20 cellular contexts compared by ENCODE assay signal in the genomic region with DNA sequence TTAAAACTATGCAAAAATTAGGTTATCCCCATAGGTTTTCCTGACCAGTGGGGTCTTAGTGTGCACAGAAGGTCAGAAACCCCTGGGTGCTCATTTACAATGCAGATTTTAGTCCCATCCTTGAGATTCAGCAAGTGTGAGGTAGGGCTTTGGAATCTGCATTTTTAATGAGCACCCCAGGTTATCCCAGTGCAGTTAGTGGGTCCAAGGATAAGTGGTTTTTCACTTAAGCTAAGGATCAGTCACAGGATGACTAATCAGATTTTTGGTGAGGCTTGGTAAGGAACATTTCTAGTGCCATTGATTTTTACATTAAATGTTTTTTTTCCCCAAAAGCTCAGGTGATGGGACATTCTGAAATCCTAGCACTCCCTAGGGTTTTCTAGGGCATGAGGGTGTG. TPM values are rescaled to one million over a fixed set of nuclear protein-coding genes. Genes with fewer than 3 reads are reported as not detected.
DNase-seq lines count a peak whose midpoint lies in the region; ATAC-seq and TF ChIP-seq lines count a peak whose summit lies in the region.
"Had no signal": no experiment of that assay in that cellular context is flagged by ENCODE, and none has a peak within 500 bp of the region (broad histone marks: within the 10 kb centered on the region; RNA-seq: fewer than 3 reads in every experiment).

No MANE protein-coding gene starts in this region.

- no peak overlapping the region for H3K4me3 Mint-ChIP-seq in WTC11
- H3K4me3 Mint-ChIP-seq in activated T-helper 2 cell treated with anti-CD3 and anti-CD28 coated beads, Interferon-gamma antibody, Interleukin-2, Interleukin-4, amounts not matched to agents 10 μg/mL and 5 μg/mL and 100 μg/mL, durations not matched to agents 14 hours and 24 hours and 36 hours (ENCODE audit: low read depth): no peak overlapping the region
- H3K4me3 Mint-ChIP-seq: CD14-positive monocyte; IgD-negative memory B cell; T-helper 1 cell treated with Interleukin-12 subunit alpha and Interleukin-12 subunit beta and Interleukin-4 antibody, amounts not matched to agents 30 μg/mL and 1 μg/mL, for 36 hours had no signal

- no peaks in the 10 kb centered on the region for H3K79me2 ChIP-seq in PC-9 (ENCODE audit: low read depth)

- ATAC-seq in WTC11: no peak; the same call in 1 of the 2 replicates
- ATAC-seq: GM12878 had no signal

- BruUV-seq in PC-9 (replicated peaks; lab: Mats Ljungman, UMichigan): no TSS peak

- DNase-seq in EH (ENCODE audit: low read depth): peak; percentile 28
- peak; percentile 34 for DNase-seq in HCEC 1CT
- no peak for DNase-seq in WTC11 (ENCODE audit: low spot score)
- DNase-seq in activated T-helper 2 cell treated with anti-CD3 and anti-CD28 coated beads, Interferon-gamma antibody, Interleukin-2, Interleukin-4, amounts not matched to agents 10 μg/mL and 5 μg/mL and 100 μg/mL, durations not matched to agents 14 hours and 24 hours and 36 hours (ENCODE audit: low spot score): no peak
- DNase-seq in brain microvascular endothelial cell: no peak
- no peak for DNase-seq in PC-9
- DNase-seq: GM23248, Karpas-422, MG63, NCI-H1417 treated with DMSO at 0.1 percent for 48 hours, NCI-H187, NCI-H446 treated with DMSO at 0.1 percent for 48 hours, NCI-H526 treated with DMSO at 0.1 percent for 48 hours, Right ventricle myocardium superior had no signal

- no peaks in the 10 kb centered on the region for H3K36me3 Mint-ChIP-seq in WTC11
- H3K36me3 Mint-ChIP-seq in activated T-helper 2 cell treated with anti-CD3 and anti-CD28 coated beads, Interferon-gamma antibody, Interleukin-2, Interleukin-4, amounts not matched to agents 10 μg/mL and 5 μg/mL and 100 μg/mL, durations not matched to agents 14 hours and 24 hours and 36 hours (ENCODE audit: low read depth): no peaks in the 10 kb centered on the region
- H3K36me3 Mint-ChIP-seq: IgD-negative memory B cell had no signal

- H3K4me1 Mint-ChIP-seq in WTC11: peaks cover 49% of the 10 kb centered on the region
- H3K4me1 Mint-ChIP-seq in activated T-helper 2 cell treated with anti-CD3 and anti-CD28 coated beads, Interferon-gamma antibody, Interleukin-2, Interleukin-4, amounts not matched to agents 10 μg/mL and 5 μg/mL and 100 μg/mL, durations not matched to agents 14 hours and 24 hours and 36 hours (ENCODE audit: low read depth): peaks cover 11% of the 10 kb centered on the region

- H3K9me2 ChIP-seq in PC-9 (ENCODE audit: insufficient read depth): no peaks in the 10 kb centered on the region

- intact Hi-C loops in activated T-helper 2 cell treated with anti-CD3 and anti-CD28 coated beads, Interferon-gamma antibody, Interleukin-2, Interleukin-4, amounts not matched to agents 10 μg/mL and 5 μg/mL and 100 μg/mL, durations not matched to agents 14 hours and 24 hours and 36 hours (cut with micrococcal nuclease): no loop called here
- intact Hi-C loops in PC-9 (cut with micrococcal nuclease; ENCODE audit: unreplicated experiment): no loop called here

- no peak overlapping the region for H3K9ac ChIP-seq in iPS-20b (ENCODE audit: low read depth, low read length)
- H3K9ac ChIP-seq: GM23248 had no signal

- CTCF ChIA-PET in WTC11 (lab: Charles Lee) (interaction anchor here (0.8 to 8.0 kb wide), 2 partner anchors 83 to 316 kb away, joined by 3 to 116 read pairs; no protein-coding TSS in a partner anchor), PC-9 (lab: Charles Lee) (interaction anchor here (0.5 kb wide), 1 partner anchor 65 kb away, joined by 3 read pairs; no protein-coding TSS in a partner anchor)

- H3K27ac Mint-ChIP-seq in WTC11: peak overlapping the region; percentile 72; the same call in 1 of the 2 replicates
- no peak overlapping the region for H3K27ac Mint-ChIP-seq in activated T-helper 2 cell treated with anti-CD3 and anti-CD28 coated beads, Interferon-gamma antibody, Interleukin-2, Interleukin-4, amounts not matched to agents 10 μg/mL and 5 μg/mL and 100 μg/mL, durations not matched to agents 14 hours and 24 hours and 36 hours
- H3K27ac Mint-ChIP-seq: T-helper 1 cell treated with Interleukin-12 subunit alpha and Interleukin-12 subunit beta and Interleukin-4 antibody, amounts not matched to agents 30 μg/mL and 1 μg/mL, for 36 hours had no signal

- POLR2A ChIA-PET in WTC11 (lab: Charles Lee) (no interaction called here), PC-9 (lab: Charles Lee; ENCODE audit: unreplicated experiment) (interaction anchor here (0.6 kb wide), 1 partner anchor 32 kb away, joined by 4 read pairs; no protein-coding TSS in a partner anchor)

- no peaks in the 10 kb centered on the region for H3K27me3 Mint-ChIP-seq in WTC11 (ENCODE audit: low read depth)
- H3K27me3 Mint-ChIP-seq in activated T-helper 2 cell treated with anti-CD3 and anti-CD28 coated beads, Interferon-gamma antibody, Interleukin-2, Interleukin-4, amounts not matched to agents 10 μg/mL and 5 μg/mL and 100 μg/mL, durations not matched to agents 14 hours and 24 hours and 36 hours (ENCODE audit: low read depth): peaks cover 5% of the 10 kb centered on the region
- H3K27me3 Mint-ChIP-seq: IgD-negative memory B cell had no signal

- no peaks in the 10 kb centered on the region for H3K9me3 ChIP-seq in iPS-20b (ENCODE audit: insufficient read depth, low read depth, low read length)
- H3K9me3 ChIP-seq in PC-9 (ENCODE audit: insufficient read depth, low read depth): no peaks in the 10 kb centered on the region
- H3K9me3 ChIP-seq: MG63 had no signal

- H3K36me3 ChIP-seq in iPS-20b (ENCODE audit: insufficient read depth, low read depth, low read length) (no peaks in the 10 kb centered on the region), brain microvascular endothelial cell (replicated peaks) (no peaks in the 10 kb centered on the region), PC-9 (ENCODE audit: low read depth) (no peaks in the 10 kb centered on the region)
- H3K36me3 ChIP-seq: MG63 had no signal

- no peaks in the 10 kb centered on the region for H3K27me3 ChIP-seq in iPS-20b (ENCODE audit: insufficient read depth, low read length)
- H3K27me3 ChIP-seq in brain microvascular endothelial cell (replicated peaks): no peaks in the 10 kb centered on the region
- no peaks in the 10 kb centered on the region for H3K27me3 ChIP-seq in PC-9 (ENCODE audit: insufficient read depth, low read depth)
- H3K27me3 ChIP-seq: MG63 had no signal

- no peak overlapping the region for H3K4me2 ChIP-seq in PC-9

- in situ Hi-C loops in brain microvascular endothelial cell (cut with HindIII; ENCODE audit: low pct_ligation_motif_present, low sequenced_read_pairs): no loop called here

- no peak overlapping the region for H2AFZ ChIP-seq in PC-9
- H2AFZ ChIP-seq: GM23248 had no signal

- no peaks in the 10 kb centered on the region for H4K20me1 ChIP-seq in PC-9 (ENCODE audit: insufficient read depth)

- H3K4me3 ChIP-seq in iPS-20b (ENCODE audit: low read length): peak overlapping the region; percentile 10; the same call in 1 of the 2 replicates
- H3K4me3 ChIP-seq in brain microvascular endothelial cell (ENCODE audit: low read depth, low read length): no peak overlapping the region
- H3K4me3 ChIP-seq in PC-9: no peak overlapping the region
- H3K4me3 ChIP-seq: GM12878, GM23248, MG63 had no signal

- H3K4me1 ChIP-seq in iPS-20b (ENCODE audit: insufficient read depth, low read length) (peaks cover 66% of the 10 kb centered on the region), PC-9 (replicated peaks; ENCODE audit: insufficient read depth) (no peaks in the 10 kb centered on the region)

- peak overlapping the region; percentile 56 for H3K27ac ChIP-seq in iPS-20b (ENCODE audit: low read length)
- no peak overlapping the region for H3K27ac ChIP-seq in brain microvascular endothelial cell
- no peak overlapping the region for H3K27ac ChIP-seq in PC-9
- H3K27ac ChIP-seq: GM23248, HL-60 had no signal

- no peak for TF ChIP-seq CTCF in WTC11 (IDR thresholded peaks at IDR 0.05)
- TF ChIP-seq CTCF in brain microvascular endothelial cell (IDR thresholded peaks at IDR 0.05; ENCODE audit: low read depth, low read length, missing control alignments): no peak
- TF ChIP-seq CTCF in PC-9 (conservative IDR thresholded peaks at IDR 0.05): no peak

- H3F3A ChIP-seq in PC-9 (ENCODE audit: insufficient read depth, low read depth): no peaks in the 10 kb centered on the region

- no peaks in the 10 kb centered on the region for H3K9me3 Mint-ChIP-seq in WTC11
- no peaks in the 10 kb centered on the region for H3K9me3 Mint-ChIP-seq in activated T-helper 2 cell treated with anti-CD3 and anti-CD28 coated beads, Interferon-gamma antibody, Interleukin-2, Interleukin-4, amounts not matched to agents 10 μg/mL and 5 μg/mL and 100 μg/mL, durations not matched to agents 14 hours and 24 hours and 36 hours
- H3K9me3 Mint-ChIP-seq: CD14-positive monocyte; IgD-negative memory B cell; T-helper 1 cell treated with Interleukin-12 subunit alpha and Interleukin-12 subunit beta and Interleukin-4 antibody, amounts not matched to agents 30 μg/mL and 1 μg/mL, for 36 hours had no signal

TF ChIP-seq in WTC11, 78 proteins besides CTCF, POLR2A, EP300 and RAD21:
- TF ChIP-seq, protein P1, sequence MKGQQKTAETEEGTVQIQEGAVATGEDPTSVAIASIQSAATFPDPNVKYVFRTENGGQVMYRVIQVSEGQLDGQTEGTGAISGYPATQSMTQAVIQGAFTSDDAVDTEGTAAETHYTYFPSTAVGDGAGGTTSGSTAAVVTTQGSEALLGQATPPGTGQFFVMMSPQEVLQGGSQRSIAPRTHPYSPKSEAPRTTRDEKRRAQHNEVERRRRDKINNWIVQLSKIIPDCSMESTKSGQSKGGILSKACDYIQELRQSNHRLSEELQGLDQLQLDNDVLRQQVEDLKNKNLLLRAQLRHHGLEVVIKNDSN (CRISPR knock-in tag; IDR thresholded peaks at IDR 0.05): no peak
- peak; percentile 85 for TF ChIP-seq NFE2L1 (CRISPR knock-in tag; IDR thresholded peaks at IDR 0.05)

RNA-seq across cellular contexts. Expression of gene MGAT5, which starts 50.7 kb away (rescaled TPM):
- total RNA-seq in WTC11 (2021) (43.6 to 52.4 TPM (median 47.7 TPM) in 3 replicates), PC-9 (2021) (33.5 and 37.7 TPM in 2 replicates)
- 14.0 and 14.1 TPM in 2 replicates for total RNA-seq in activated T-helper 2 cell treated with anti-CD3 and anti-CD28 coated beads, Interferon-gamma antibody, Interleukin-2, Interleukin-4, amounts not matched to agents 10 μg/mL and 5 μg/mL and 100 μg/mL, durations not matched to agents 14 hours and 24 hours and 36 hours

Comparison
In these comparisons a context has a peak if more than half of its experiments do, and no peak if none do; other contexts are left out.
1. DNase-seq: peak in EH (single experiment) and HCEC 1CT (single experiment); none in WTC11 (single experiment), activated T-helper 2 cell treated with anti-CD3 and anti-CD28 coated beads, Interferon-gamma antibody, Interleukin-2, Interleukin-4, amounts not matched to agents 10 μg/mL and 5 μg/mL and 100 μg/mL, durations not matched to agents 14 hours and 24 hours and 36 hours (single experiment), brain microvascular endothelial cell (single experiment) and PC-9 (0 of 2).